In the genomic region with DNA sequence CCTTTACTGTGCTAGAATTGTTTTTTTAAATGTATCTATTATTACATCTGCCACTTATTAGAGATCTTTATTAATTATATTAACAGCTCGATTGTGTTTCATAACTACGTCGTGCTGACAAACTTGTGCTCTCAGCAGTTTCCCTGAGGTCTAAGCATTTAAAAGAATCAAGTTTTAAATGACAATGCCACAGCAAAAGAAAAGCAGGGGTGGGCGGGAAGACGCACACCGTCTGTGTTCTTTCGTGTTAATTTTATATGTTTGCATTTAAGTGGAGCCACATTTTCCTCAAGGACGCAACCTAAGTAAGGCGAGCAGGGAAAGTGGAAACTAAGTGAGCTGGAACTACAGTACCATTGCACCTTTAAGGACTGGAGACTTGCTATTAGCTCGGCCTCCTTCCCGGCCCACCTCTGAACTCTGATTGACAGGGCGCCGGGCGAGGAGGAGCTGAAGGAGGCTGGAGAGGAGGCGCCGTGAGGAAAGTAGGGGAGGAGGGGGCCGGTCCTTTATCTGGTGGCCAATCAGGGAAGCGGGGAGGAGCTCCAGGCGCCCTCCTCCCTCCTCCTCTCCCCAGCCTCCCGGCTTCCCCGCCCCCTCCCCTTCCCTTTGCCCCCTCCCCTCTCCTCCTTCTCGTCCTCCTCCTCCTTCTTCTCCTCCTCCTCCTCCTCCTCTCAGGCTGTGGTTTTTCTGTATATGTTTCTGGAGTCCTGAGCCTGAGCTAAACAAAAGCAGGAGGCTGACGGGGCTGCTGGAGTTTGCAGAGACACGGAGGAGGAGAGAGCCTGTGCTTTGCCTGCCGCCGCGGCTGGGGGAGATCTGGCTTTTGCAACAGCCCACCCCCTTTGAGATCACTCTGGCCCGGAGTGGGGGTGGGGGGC, we compare ENCODE assay signal across 8 cellular contexts. TPM values are rescaled to one million over a fixed set of nuclear protein-coding genes. Genes with fewer than 3 reads are reported as not detected.
DNase-seq lines count a peak whose midpoint lies in the region; ATAC-seq, FAIRE-seq and TF ChIP-seq lines count a peak whose summit lies in the region.

A gene (plus strand): TSS at position 724 of the 881 bp plus-strand sequence.

- H3K9me1 ChIP-seq in K562 (ENCODE audit: control insufficient read depth, insufficient read depth, low read length) = no peaks in the 10 kb centered on the region

- no peak within 1 kb of the TSS for H3K9ac ChIP-seq in K562 (ENCODE audit: insufficient read depth in 1 of 2, low read depth in 2 of 2, low read length in 2 of 2)

- DNase-seq in NCI-H1930 (lab: John Stamatoyannopoulos, UW) = peak; percentile 91 to 94
- peak; percentile 90 for DNase-seq in T1000 (lab: John Stamatoyannopoulos, UW)
- DNase-seq in K562 (ENCODE audit: extremely low read depth in 1 of 4, low spot score in 3 of 4) = peak; percentile 90 to 95 (median 94)
- DNase-seq in hypothalamus (lab: John Stamatoyannopoulos, UW) = peak; percentile 59 to 99 (median 94)
- peak; percentile 94 for DNase-seq in renal cortical epithelial cell (ENCODE audit: low read depth)
- DNase-seq in vagina (ENCODE audit: extremely low spot score in 2 of 2) = peak; percentile 98 to 100

- peak; percentile 100 for ATAC-seq in GM18498 (IDR thresholded peaks at IDR 0.05; ENCODE audit: unreplicated experiment)
- ATAC-seq in HG02943 (IDR thresholded peaks at IDR 0.05; ENCODE audit: low read depth, unreplicated experiment) = peak; percentile 100
- peak; percentile 100 for ATAC-seq in K562

- no peak within 1 kb of the TSS for H3K27ac ChIP-seq in K562 (ENCODE audit: extremely low read depth, low read depth, low read length)
- peak within 1 kb of the TSS; percentile 95 for H3K27ac ChIP-seq in vagina

- peak within 1 kb of the TSS; percentile 80 for H2AFZ ChIP-seq in K562 (ENCODE audit: low read depth, low read length)

- in situ Hi-C loops in K562 (cut with MboI) = no loop called here

- CTCF ChIA-PET in K562 (lab: Yijun Ruan, JAX; ENCODE audit: low intra/inter-chr PET ratio) = no interaction called here

- H3K4me3 ChIP-seq in K562 (peak within 1 kb of the TSS; percentile 24; the same call in 1 of the 2 replicates), vagina (peak within 1 kb of the TSS; percentile 82 to 91)

- BruUV-seq in K562 (replicated peaks; lab: Mats Ljungman, UMichigan) = no TSS peak

- no peak for TF ChIP-seq RAD21 in K562 (CRISPR knock-in tag; conservative IDR thresholded peaks at IDR 0.05 in 1 of 2, IDR thresholded peaks at IDR 0.05 in 1 of 2)

- intact Hi-C loops in K562 (cut with micrococcal nuclease) = no loop called here
- intact Hi-C loops in vagina (cut with DNase I) = loop anchor here (5.0 kb wide), 1 partner anchor 514 kb away; no protein-coding TSS in a partner anchor

- TF ChIP-seq CTCF in K562 (IDR thresholded peaks at IDR 0.05 in 2 of 3, conservative IDR thresholded peaks at IDR 0.05 in 1 of 3; ENCODE audit: insufficient read depth in 2 of 3, low read depth in 1 of 3, low read length in 3 of 3) = no peak
- no peak for TF ChIP-seq CTCF in vagina (IDR thresholded peaks at IDR 0.05)

- TF ChIP-seq POLR2A in K562 (conservative IDR thresholded peaks at IDR 0.05) (no peak), vagina (IDR thresholded peaks at IDR 0.05) (peak in 1 of 2 donors; percentile 97)

- no peaks in the 10 kb centered on the region for H3K36me3 ChIP-seq in K562 (ENCODE audit: control insufficient read depth, insufficient read depth, low read length)
- H3K36me3 ChIP-seq in vagina = no peaks in the 10 kb centered on the region

- TF ChIP-seq EP300 in K562 (IDR thresholded peaks at IDR 0.05; ENCODE audit: low read length) = no peak

- H3K4me1 ChIP-seq in K562 (replicated peaks in 1 of 2; ENCODE audit: control insufficient read depth in 2 of 2, insufficient read depth in 2 of 2, low read length in 2 of 2) (no peaks in the 10 kb centered on the region; a peak in 1 of 5 replicates), vagina (peaks cover 17% of the 10 kb centered on the region)

- WGBS in K562 (ENCODE audit: insufficient coverage, low coverage, missing lambda C conversion rate) = under 1% methylated on average over 18 of the region's 28 CpGs

- peak within 1 kb of the TSS; percentile 74 for H3K4me2 ChIP-seq in K562 (ENCODE audit: insufficient read depth, low read length)

- H3K9me3 ChIP-seq in K562 (replicated peaks; ENCODE audit: control insufficient read depth, insufficient read depth, low read depth, low read length) (no peaks in the 10 kb centered on the region), vagina (no peaks in the 10 kb centered on the region)

- FAIRE-seq in K562 (lab: Jason Lieb, UNC) = peak; percentile 65

- no peaks in the 10 kb centered on the region for H3K79me2 ChIP-seq in K562 (ENCODE audit: control insufficient read depth, insufficient read depth, low read length)

- no peaks in the 10 kb centered on the region for H4K20me1 ChIP-seq in K562 (replicated peaks; ENCODE audit: control insufficient read depth, insufficient read depth, low read length)

- POLR2A ChIA-PET in K562 (lab: Yijun Ruan, JAX) = interaction anchor here (0.6 kb wide), 1 partner anchor 596 kb away, joined by 3 read pairs; no protein-coding TSS in a partner anchor

- H3K27me3 ChIP-seq in K562 (ENCODE audit: control insufficient read depth in 2 of 2, insufficient read depth in 2 of 2, low read length in 2 of 2) (no peaks in the 10 kb centered on the region), vagina (no peaks in the 10 kb centered on the region)

TF ChIP-seq in K562, 482 proteins besides CTCF, POLR2A, EP300 and RAD21 (continues in another document):
- TF ChIP-seq CCAR2 (IDR thresholded peaks at IDR 0.05; ENCODE audit: low read depth, low read length) (no peak), PYGO2 (tag; IDR thresholded peaks at IDR 0.05) (no peak), SRSF7 (optimal IDR thresholded peaks at IDR 0.05; ENCODE audit: low read depth, low read length) (no peak), FUS (optimal IDR thresholded peaks at IDR 0.05; ENCODE audit: low read depth, low read length) (no peak), MIER1 (IDR thresholded peaks at IDR 0.05; ENCODE audit: low read depth) (no peak), RB1 (IDR thresholded peaks at IDR 0.05; ENCODE audit: low read depth) (peak; percentile 4; the same call in 1 of the 2 replicates)
- TF ChIP-seq, protein P1, sequence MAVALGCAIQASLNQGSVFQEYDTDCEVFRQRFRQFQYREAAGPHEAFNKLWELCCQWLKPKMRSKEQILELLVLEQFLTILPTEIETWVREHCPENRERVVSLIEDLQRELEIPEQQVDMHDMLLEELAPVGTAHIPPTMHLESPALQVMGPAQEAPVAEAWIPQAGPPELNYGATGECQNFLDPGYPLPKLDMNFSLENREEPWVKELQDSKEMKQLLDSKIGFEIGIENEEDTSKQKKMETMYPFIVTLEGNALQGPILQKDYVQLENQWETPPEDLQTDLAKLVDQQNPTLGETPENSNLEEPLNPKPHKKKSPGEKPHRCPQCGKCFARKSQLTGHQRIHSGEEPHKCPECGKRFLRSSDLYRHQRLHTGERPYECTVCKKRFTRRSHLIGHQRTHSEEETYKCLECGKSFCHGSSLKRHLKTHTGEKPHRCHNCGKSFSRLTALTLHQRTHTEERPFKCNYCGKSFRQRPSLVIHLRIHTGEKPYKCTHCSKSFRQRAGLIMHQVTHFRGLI (CRISPR knock-in tag; IDR thresholded peaks at IDR 0.05) = no peak

RNA-seq across cellular contexts. Expression of the gene that starts here (rescaled TPM):
- total RNA-seq in K562 (2011; cell fraction: chromatin; rRNA removed; ENCODE audit: low replicate concordance) = 0.58 and 0.65 TPM in 2 replicates
- 0.13 and 0.17 TPM in 2 replicates for total RNA-seq in K562 (2011; cell fraction: nucleolus; rRNA removed)
- total RNA-seq in K562 (2011; cell fraction: nucleoplasm; rRNA removed) = 0.66 and 0.84 TPM in 2 replicates
- 0.09 and 0.20 TPM in 2 replicates for total RNA-seq in K562 (2014; rRNA removed)
- 0.22 and 0.25 TPM in 2 replicates for total RNA-seq in K562 (2014; rRNA removed; fragmentation: Illumina TruSeq; extraction: Trizol)
- total RNA-seq in K562 (2015; rRNA removed; fragmentation: Illumina TruSeq; extraction: Trizol) = 0.04 and 0.07 TPM in 2 replicates
- total RNA-seq in K562 (2021) = 0.54 and 0.62 TPM in 2 replicates
- polyA plus RNA-seq in K562 (2011; rRNA removed) = 0.17 and 0.32 TPM in 2 replicates
- 0.22 and 0.30 TPM in 2 replicates for polyA plus RNA-seq in K562 (2011; cell fraction: cytosol; rRNA removed)
- polyA plus RNA-seq in K562 (2011; cell fraction: nucleus; rRNA removed) = 0.13 and 0.59 TPM in 2 replicates
- 0.18 and 0.55 TPM in 2 replicates for polyA plus RNA-seq in K562 (2012)
- 0.33 and 0.56 TPM in 2 replicates for polyA plus RNA-seq in K562 (2014; fragmentation: Illumina TruSeq; extraction: Trizol)
- under 1 TPM; 0.03 TPM for polyA plus RNA-seq in K562 (2014; fragmentation: Nextera tagmentation; extraction: Ambion mirVana)
- polyA plus RNA-seq in K562 (2014; rRNA removed) = 0.53 and 1.3 TPM in 2 replicates
- 0.67 and 0.75 TPM in 2 replicates for polyA minus RNA-seq in K562 (2011; rRNA and poly(A)+ RNA removed)
- polyA minus RNA-seq in K562 (2011; cell fraction: cytosol; rRNA and poly(A)+ RNA removed) = 0.27 and 0.57 TPM in 2 replicates
- 0.67 and 1.3 TPM in 2 replicates for polyA minus RNA-seq in K562 (2011; cell fraction: nucleus; rRNA and poly(A)+ RNA removed)
- total RNA-seq in renal cortical epithelial cell = 1.6 and 20.5 TPM in 2 replicates
- 69.0 TPM for total RNA-seq in vagina
